Comparison of ENCODE assay signal across 8 cellular contexts in genomic region chr5:73215891-73216610, GRCh38. TPM values are rescaled to one million over a fixed set of nuclear protein-coding genes. Genes with fewer than 3 reads are reported as not detected.
DNase-seq lines count a peak whose midpoint lies in the region; ATAC-seq and TF ChIP-seq lines count a peak whose summit lies in the region.

No MANE protein-coding gene starts in this region.

- H3K4me1 Mint-ChIP-seq in activated CD4-positive, alpha-beta T cell treated with anti-CD3 and anti-CD28 coated beads, Interleukin-2, amount 10 ng/mL, durations not matched to agents 24 days and 14 days = peaks cover 5% of the 10 kb centered on the region

- H3K4me3 Mint-ChIP-seq in activated CD4-positive, alpha-beta T cell treated with anti-CD3 and anti-CD28 coated beads, Interleukin-2, amount 10 ng/mL, durations not matched to agents 24 days and 14 days = no peak overlapping the region

- H3K36me3 ChIP-seq in HCT116 (ENCODE audit: control insufficient read depth in 1 of 2, insufficient read depth in 2 of 2, low read length in 2 of 2) (no peaks in the 10 kb centered on the region), right lobe of liver (no peaks in the 10 kb centered on the region)

- POLR2A ChIA-PET in HCT116 (lab: Charles Lee) = interaction anchor here (0.5 to 1.3 kb wide), 6 partner anchors 9 to 235 kb away, joined by 3 to 8 read pairs (median 4); partner anchors contain the start of gene FOXD1

- RAD21 ChIA-PET in HCT116 (lab: Charles Lee; ENCODE audit: low non-redundant PET in 1 of 2, low total read pairs in 2 of 2, uncharacterized antibody in 2 of 2, unreplicated experiment in 2 of 2) = interaction anchor here (0.6 to 1.7 kb wide), 6 partner anchors 14 to 295 kb away, joined by 3 to 9 read pairs (median 5); partner anchors contain the start of gene FOXD1 (in 1 of the 2)

- CTCF ChIA-PET in HCT116 (lab: Charles Lee) = interaction anchor here (0.7 to 5.1 kb wide), 37 partner anchors 9 to 605 kb away, joined by 3 to 71 read pairs (median 4); partner anchors contain the start of genes BTF3 and FOXD1

- no peaks in the 10 kb centered on the region for H3K36me3 Mint-ChIP-seq in activated CD4-positive, alpha-beta T cell treated with anti-CD3 and anti-CD28 coated beads, Interleukin-2, amount 10 ng/mL, durations not matched to agents 24 days and 14 days (ENCODE audit: low read depth)

- peak overlapping the region; percentile 30 to 53 for H3K4me3 ChIP-seq in HCT116 (replicated peaks in 1 of 2; ENCODE audit: low read depth in 1 of 2, low read length in 2 of 2)
- H3K4me3 ChIP-seq in right lobe of liver = peak overlapping the region; percentile 29 to 40 (median 40)

- TF ChIP-seq RAD21 in HCT116 (IDR thresholded peaks at IDR 0.05; ENCODE audit: low read depth) = peak; percentile 76

- peak; percentile 94 for DNase-seq in Daoy (ENCODE audit: low read depth)
- peak; percentile 72 for DNase-seq in HCT116 (ENCODE audit: low read depth, low spot score)
- peak; percentile 46 for DNase-seq in NCI-H2107 (lab: John Stamatoyannopoulos, UW)
- peak; percentile 86 for DNase-seq in activated CD4-positive, alpha-beta T cell treated with anti-CD3 and anti-CD28 coated beads, Interleukin-2, amount 10 ng/mL, durations not matched to agents 24 days and 14 days
- peak; percentile 86 for DNase-seq in dermis blood vessel endothelial cell
- DNase-seq in right lobe of liver = peak; percentile 80 to 82 (median 81)
- DNase-seq in stimulated activated CD4-positive, alpha-beta T cell treated with anti-CD3 and anti-CD28 coated beads, Interleukin-4, amount 100 ng/mL, for 1 hour = peak; percentile 66

- TF ChIP-seq POLR2A in HCT116 (IDR thresholded peaks at IDR 0.05; ENCODE audit: borderline replicate concordance, extremely low read depth, insufficient read depth, insufficient read length) (no peak), right lobe of liver (IDR thresholded peaks at IDR 0.05) (no peak)

- intact Hi-C loops in HCT116 (cut with micrococcal nuclease) = loop anchor here (2.0 to 10.0 kb wide), 4 partner anchors 133 to 294 kb away; partner anchors contain the start of gene FCHO2
- intact Hi-C loops in activated CD4-positive, alpha-beta T cell treated with anti-CD3 and anti-CD28 coated beads, Interleukin-2, amount 10 ng/mL, durations not matched to agents 24 days and 14 days (cut with micrococcal nuclease) = loop anchor here (2.0 to 5.0 kb wide), 2 partner anchors 235 to 259 kb away; partner anchors contain the start of gene FCHO2
- intact Hi-C loops in right lobe of liver (cut with DNase I) = no loop called here

- H4K20me1 ChIP-seq in HCT116 (ENCODE audit: insufficient read depth) = no peaks in the 10 kb centered on the region

- no peaks in the 10 kb centered on the region for H3K9me3 ChIP-seq in HCT116 (ENCODE audit: control insufficient read depth in 1 of 2, insufficient read depth in 1 of 2, low read depth in 1 of 2, low read length in 2 of 2)
- no peaks in the 10 kb centered on the region for H3K9me3 ChIP-seq in right lobe of liver

- BruUV-seq in HCT116 (replicated peaks; lab: Mats Ljungman, UMichigan) = TSS peak; percentile 78

- peaks cover 73% of the 10 kb centered on the region for H3K27me3 Mint-ChIP-seq in activated CD4-positive, alpha-beta T cell treated with anti-CD3 and anti-CD28 coated beads, Interleukin-2, amount 10 ng/mL, durations not matched to agents 24 days and 14 days

- H3K4me1 ChIP-seq in HCT116 (ENCODE audit: control insufficient read depth in 1 of 2, insufficient read depth in 2 of 2, low read length in 2 of 2) = peaks cover 8 to 32% of the 10 kb centered on the region in 2 experiments; a peak in 3 of 4 replicates
- H3K4me1 ChIP-seq in right lobe of liver = peaks cover 0 to 6% (median 3%) of the 10 kb centered on the region in 4 donors

- H3K9me2 ChIP-seq in HCT116 (ENCODE audit: insufficient read depth) = no peaks in the 10 kb centered on the region

- H3K27me3 ChIP-seq in HCT116 (ENCODE audit: insufficient read depth, low read length) (no peaks in the 10 kb centered on the region), right lobe of liver (peaks cover 0 to 22% of the 10 kb centered on the region in 2 donors)

- peak; percentile 76 to 93 (median 82) for TF ChIP-seq CTCF in HCT116 (IDR thresholded peaks at IDR 0.05 in 2 of 3, conservative IDR thresholded peaks at IDR 0.05 in 1 of 3; ENCODE audit: borderline replicate concordance in 1 of 3, insufficient read depth in 1 of 3, low read depth in 2 of 3, low read length in 2 of 3)
- TF ChIP-seq CTCF in right lobe of liver (IDR thresholded peaks at IDR 0.05) = peak; percentile 75 to 85 (median 77)

- peak overlapping the region; percentile 41; the same call in 1 of the 2 replicates for H3K27ac ChIP-seq in HCT116 (ENCODE audit: low read depth, low read length)
- H3K27ac ChIP-seq in right lobe of liver = no peak overlapping the region

- H3K79me2 ChIP-seq in HCT116 (ENCODE audit: insufficient read depth, low read length) = no peaks in the 10 kb centered on the region

- peak overlapping the region; percentile 1 for H2AFZ ChIP-seq in HCT116 (ENCODE audit: low read depth, low read length, poor library complexity, severe bottlenecking)

- H3K27ac Mint-ChIP-seq in activated CD4-positive, alpha-beta T cell treated with anti-CD3 and anti-CD28 coated beads, Interleukin-2, amount 10 ng/mL, durations not matched to agents 24 days and 14 days = no peak overlapping the region

- peak; percentile 92 for ATAC-seq in HCT116
- ATAC-seq in right lobe of liver = peak; percentile 100
- no peak for ATAC-seq in GM18873 (IDR thresholded peaks at IDR 0.05; ENCODE audit: low FRiP score, unreplicated experiment)

- 0% methylated on average over 3 of the region's 67 CpGs for WGBS in right lobe of liver (ENCODE audit: insufficient coverage, low coverage, low lambda C conversion rate, missing lambda C conversion rate)

- peak overlapping the region; percentile 82 for H3K4me2 ChIP-seq in HCT116 (ENCODE audit: low read length)

- peaks cover 10% of the 10 kb centered on the region for H3K9me3 Mint-ChIP-seq in activated CD4-positive, alpha-beta T cell treated with anti-CD3 and anti-CD28 coated beads, Interleukin-2, amount 10 ng/mL, durations not matched to agents 24 days and 14 days

- H3K9ac ChIP-seq in HCT116 (ENCODE audit: low read length) = peak overlapping the region; percentile 68

TF ChIP-seq in HCT116, 20 proteins besides CTCF, POLR2A, EP300 and RAD21 (continues in another document):
- TF ChIP-seq ZFX (IDR thresholded peaks at IDR 0.05) (peak; percentile 56; the same call in 1 of the 2 replicates), ATF3 (IDR thresholded peaks at IDR 0.05) (no peak), CBX3 (IDR thresholded peaks at IDR 0.05; ENCODE audit: low read depth) (peak; percentile 95), SIN3A (IDR thresholded peaks at IDR 0.05; ENCODE audit: low read depth) (no peak), JUND (IDR thresholded peaks at IDR 0.05) (no peak), POLR2AphosphoS5 (IDR thresholded peaks at IDR 0.05; ENCODE audit: low read depth, low read length) (peak; percentile 49; the same call in 1 of the 2 replicates), SRF (IDR thresholded peaks at IDR 0.05; ENCODE audit: low read depth) (no peak), REST (IDR thresholded peaks at IDR 0.05; ENCODE audit: low read depth) (no peak), FOSL1 (IDR thresholded peaks at IDR 0.05; ENCODE audit: low read depth) (no peak), EZH2phosphoT487 (IDR thresholded peaks at IDR 0.05; ENCODE audit: borderline replicate concordance) (no peak), MAX (IDR thresholded peaks at IDR 0.05) (peak; percentile 99), TCF7L2 (IDR thresholded peaks at IDR 0.05; ENCODE audit: borderline replicate concordance, extremely low read depth, insufficient read depth, insufficient read length) (peak; percentile 27), YY1 (IDR thresholded peaks at IDR 0.05; ENCODE audit: extremely low read depth, insufficient replicate concordance, low read depth, low read length) (peak; percentile 60), CEBPB (IDR thresholded peaks at IDR 0.05; ENCODE audit: low read depth) (no peak), EZH2 (IDR thresholded peaks at IDR 0.05) (no peak), SP1 (IDR thresholded peaks at IDR 0.05; ENCODE audit: low read depth) (no peak)

RNA-seq across cellular contexts. Expression of gene TMEM174, which starts 43.1 kb away (rescaled TPM):
- not detected in 2 replicates for total RNA-seq in Daoy (2014; rRNA removed; shearing (Covaris generic))
- total RNA-seq in HCT116 (2021; ENCODE audit: unreplicated experiment) (not detected), dermis blood vessel endothelial cell (not detected in 2 replicates), right lobe of liver (not detected)
- not detected in 2 replicates for polyA plus RNA-seq in HCT116 (2012)
- total RNA-seq in activated CD4-positive, alpha-beta T cell treated with anti-CD3 and anti-CD28 coated beads, Interleukin-2, amount 10 ng/mL, durations not matched to agents 24 days and 14 days = not detected in 2 replicates

Comparison
In these comparisons a context has a peak if more than half of its experiments do, and no peak if none do; other contexts are left out.
1. intact Hi-C loops: an anchor here in HCT116 (2.0 to 10.0 kb wide) and activated CD4-positive, alpha-beta T cell treated with anti-CD3 and anti-CD28 coated beads, Interleukin-2, amount 10 ng/mL, durations not matched to agents 24 days and 14 days (2.0 to 5.0 kb wide); none called in right lobe of liver.